35 cellular contexts compared by ENCODE assay signal in the genomic region with DNA sequence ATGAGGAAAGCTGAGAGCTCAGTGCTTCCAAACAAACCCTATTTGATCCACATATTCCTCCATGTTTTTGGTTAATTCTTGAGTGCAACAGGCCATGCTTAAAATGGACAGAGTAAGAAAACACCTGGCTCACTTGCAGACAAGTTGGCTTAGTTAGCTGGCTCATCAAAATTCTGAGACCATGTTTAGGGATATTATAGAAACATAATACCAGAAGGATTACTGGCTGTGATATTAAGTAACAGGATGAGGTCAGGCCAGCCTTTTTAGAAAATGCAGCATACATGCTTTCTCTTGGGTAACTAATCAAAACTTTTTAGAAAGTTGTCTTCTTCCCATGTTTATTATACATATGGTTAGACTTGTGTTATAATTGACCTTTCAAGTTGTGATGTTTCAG.
A peak's percentile ranks its signal among the peaks of the same experiment; 100 is the strongest.
DNase-seq lines count a peak whose midpoint lies in the region; ATAC-seq, FAIRE-seq and TF ChIP-seq lines count a peak whose summit lies in the region.
"Had no signal": no experiment of that assay in that cellular context is flagged by ENCODE, and none has a peak within 500 bp of the region (broad histone marks: within the 10 kb centered on the region; RNA-seq: fewer than 3 reads in every experiment).

No MANE protein-coding gene starts in this region.

- intact Hi-C loops in psoas muscle (cut with DNase I): no loop called here

- H2AFZ ChIP-seq in hepatocyte: no peak overlapping the region

- no peaks in the 10 kb centered on the region for H3K27me3 ChIP-seq in bronchial epithelial cell (ENCODE audit: control insufficient read depth, insufficient read depth, low read length)
- H3K27me3 ChIP-seq in psoas muscle (ENCODE audit: insufficient read depth in 3 of 3, low read length in 2 of 3): no peaks in the 10 kb centered on the region
- no peaks in the 10 kb centered on the region for H3K27me3 ChIP-seq in hepatocyte
- H3K27me3 ChIP-seq: BE2C; BLaER1; BLaER1 treated with 17β-estradiol and CSF1 and Interleukin-3, amounts not matched to agents 10 nM and 100 nM had no signal

- H3K27ac ChIP-seq in psoas muscle (no peak overlapping the region), hepatocyte (no peak overlapping the region)
- H3K27ac ChIP-seq: 22Rv1; A549; BLaER1; BLaER1 treated with 17β-estradiol and CSF1 and Interleukin-3, amounts not matched to agents 10 nM and 100 nM; C4-2B had no signal

- peak in 3 of 4 donors; percentile 45 to 61 (median 57) for ATAC-seq in psoas muscle
- no peak for ATAC-seq in HG02610 (IDR thresholded peaks at IDR 0.05; ENCODE audit: unreplicated experiment)
- no peak for ATAC-seq in GM21786 (IDR thresholded peaks at IDR 0.05; ENCODE audit: unreplicated experiment)
- ATAC-seq: A549; CD8-positive, alpha-beta T cell had no signal

- H3K4me1 ChIP-seq in psoas muscle (peaks cover 7% of the 10 kb centered on the region), hepatocyte (ENCODE audit: insufficient read depth) (no peaks in the 10 kb centered on the region)
- H3K4me1 ChIP-seq: A549; BE2C; BLaER1; BLaER1 treated with 17β-estradiol and CSF1 and Interleukin-3, amounts not matched to agents 10 nM and 100 nM; Caco-2 had no signal

- H3K36me3 ChIP-seq in bronchial epithelial cell (ENCODE audit: control insufficient read depth, insufficient read depth, low read length) (no peaks in the 10 kb centered on the region), psoas muscle (ENCODE audit: insufficient read depth in 1 of 2, low read depth in 1 of 2) (no peaks in the 10 kb centered on the region), hepatocyte (replicated peaks; ENCODE audit: insufficient read depth, low read depth) (no peaks in the 10 kb centered on the region)
- H3K36me3 ChIP-seq: BE2C; BLaER1; BLaER1 treated with 17β-estradiol and CSF1 and Interleukin-3, amounts not matched to agents 10 nM and 100 nM had no signal

- H3K4me2 ChIP-seq in hepatocyte: no peak overlapping the region
- H3K4me2 ChIP-seq: A549; BLaER1; BLaER1 treated with 17β-estradiol and CSF1 and Interleukin-3, amounts not matched to agents 10 nM and 100 nM had no signal

- no peaks in the 10 kb centered on the region for H3K79me2 ChIP-seq in hepatocyte

- no peak for FAIRE-seq in bronchial epithelial cell (lab: Jason Lieb, UNC)
- FAIRE-seq: A204.1, A549, D721Med had no signal

- H4K20me1 ChIP-seq in hepatocyte (ENCODE audit: insufficient read depth, poor library complexity, severe bottlenecking): no peaks in the 10 kb centered on the region
- H4K20me1 ChIP-seq: BLaER1; BLaER1 treated with 17β-estradiol and CSF1 and Interleukin-3, amounts not matched to agents 10 nM and 100 nM had no signal

- no peak for TF ChIP-seq CTCF in bronchial epithelial cell (IDR thresholded peaks at IDR 0.05; ENCODE audit: insufficient read depth, low read length, severe bottlenecking)
- no peak for TF ChIP-seq CTCF in psoas muscle (IDR thresholded peaks at IDR 0.05)
- no peak for TF ChIP-seq CTCF in retinal pigment epithelial cell (conservative IDR thresholded peaks at IDR 0.05; ENCODE audit: low read depth, low read length)
- no peak for TF ChIP-seq CTCF in hepatocyte (IDR thresholded peaks at IDR 0.05; ENCODE audit: poor library complexity)

- no peaks in the 10 kb centered on the region for H3K9me3 ChIP-seq in psoas muscle
- no peaks in the 10 kb centered on the region for H3K9me3 ChIP-seq in hepatocyte (ENCODE audit: low read depth)
- H3K9me3 ChIP-seq: A549; BE2C; BLaER1; BLaER1 treated with 17β-estradiol and CSF1 and Interleukin-3, amounts not matched to agents 10 nM and 100 nM; Caco-2 had no signal

- no peaks in the 10 kb centered on the region for H3K9me2 ChIP-seq in hepatocyte (replicated peaks; ENCODE audit: insufficient read depth)

- H3K4me3 ChIP-seq in bronchial epithelial cell (ENCODE audit: low read depth, low read length) (no peak overlapping the region), psoas muscle (no peak overlapping the region), retinal pigment epithelial cell (ENCODE audit: low read length) (no peak overlapping the region), hepatocyte (no peak overlapping the region)
- H3K4me3 ChIP-seq: A549; BLaER1; BLaER1 treated with 17β-estradiol and CSF1 and Interleukin-3, amounts not matched to agents 10 nM and 100 nM had no signal

- DNase-seq in bronchial epithelial cell (ENCODE audit: low read depth) (peak; percentile 2), myocyte (ENCODE audit: low read depth) (peak; percentile 0), psoas muscle (no peak), retinal pigment epithelial cell (ENCODE audit: low read depth) (peak; percentile 2), T1000 (lab: John Stamatoyannopoulos, UW) (no peak), hepatocyte (ENCODE audit: low spot score) (no peak)
- DNase-seq: 8988T; ACHN; AML-193; BE2C; C1 segment of cervical spinal cord; Caco-2; Calu3; CD4-positive, alpha-beta memory T cell; CD4-positive, alpha-beta T cell; CD4-positive, CD25-positive, alpha-beta regulatory T cell; CD8-positive, alpha-beta memory T cell; CD8-positive, alpha-beta T cell; COR-L47; DMS 273 treated with DMSO at 0.1 percent for 48 hours; DMS153; DMS53; DMS79; DMS79 treated with DMSO at 0.1 percent for 48 hours; DND-41; EL had no signal

Comparison
In these comparisons a context has a peak if more than half of its experiments do, and no peak if none do; other contexts are left out.
1. DNase-seq: peak in bronchial epithelial cell (single experiment), myocyte (single experiment) and retinal pigment epithelial cell (single experiment); none in psoas muscle (0 of 2), T1000 (single experiment) and hepatocyte (single experiment).
2. ATAC-seq: peak in psoas muscle (3 of 4); none in HG02610 (single experiment) and GM21786 (single experiment).